ENCODE assay signal across 16 cellular contexts in the genomic region with DNA sequence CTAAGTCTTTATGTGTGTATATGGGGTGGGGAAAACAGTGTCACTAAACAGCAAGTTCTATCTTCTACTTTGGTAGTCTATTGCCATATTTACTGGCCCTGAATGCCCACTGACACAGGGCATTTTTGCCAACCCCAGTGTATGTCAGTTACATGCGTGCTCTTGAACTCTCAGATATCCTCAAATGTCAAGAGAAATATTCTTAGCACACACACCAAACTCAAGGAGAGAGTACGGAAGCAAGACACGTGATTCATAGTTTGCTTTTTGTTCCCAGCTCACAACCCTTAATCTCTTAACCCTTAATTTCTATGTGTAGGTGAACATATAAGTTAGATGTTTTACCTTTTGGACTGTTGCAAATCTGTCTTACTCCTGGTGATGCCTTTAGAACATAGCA. TPM values are rescaled to one million over a fixed set of nuclear protein-coding genes. Genes with fewer than 3 reads are reported as not detected.
DNase-seq lines count a peak whose midpoint lies in the region; ATAC-seq, FAIRE-seq and TF ChIP-seq lines count a peak whose summit lies in the region.
"Had no signal": no experiment of that assay in that cellular context is flagged by ENCODE, and none has a peak within 500 bp of the region (broad histone marks: within the 10 kb centered on the region; RNA-seq: fewer than 3 reads in every experiment).

No MANE protein-coding gene starts in this region.

- peak; percentile 42 for FAIRE-seq in GM12892 (lab: Jason Lieb, UNC)

- H3F3A ChIP-seq in neural progenitor cell (ENCODE audit: low read depth) = no peaks in the 10 kb centered on the region

- H3K4me1 ChIP-seq in effector memory CD4-positive, alpha-beta T cell (ENCODE audit: control insufficient read depth, insufficient read depth, low read length, poor library complexity, severe bottlenecking) = peaks cover 22% of the 10 kb centered on the region
- no peaks in the 10 kb centered on the region for H3K4me1 ChIP-seq in neural progenitor cell
- H3K4me1 ChIP-seq: colonic mucosa had no signal

- peak overlapping the region; percentile 33 for H3K27ac ChIP-seq in effector memory CD4-positive, alpha-beta T cell (ENCODE audit: insufficient read depth, low read length, poor library complexity, severe bottlenecking)
- H3K27ac ChIP-seq in neural progenitor cell = no peak overlapping the region
- H3K27ac ChIP-seq: colonic mucosa had no signal

- H3K36me3 Mint-ChIP-seq in activated T-cell treated with anti-CD3 and anti-CD28 coated beads, Interleukin-2, amount 50 U/mL, for 4 hours (ENCODE audit: insufficient read depth) = peaks cover 16% of the 10 kb centered on the region
- H3K36me3 Mint-ChIP-seq in progenitor cell of endocrine pancreas (ENCODE audit: insufficient read depth) (peaks cover 22% of the 10 kb centered on the region), neural progenitor cell (peaks cover 50% of the 10 kb centered on the region), endothelial cell (ENCODE audit: low read depth, unreplicated experiment) (peaks cover 9% of the 10 kb centered on the region)
- peaks cover 32% of the 10 kb centered on the region for H3K36me3 Mint-ChIP-seq in activated T-helper 1 cell treated with anti-CD3 and anti-CD28 coated beads, Interleukin-12 subunit alpha, Interleukin-12 subunit beta, Interleukin-2, Interleukin-4 antibody, amounts not matched to agents 30 ng/mL and 10 ng/mL and 1 ng/mL, durations not matched to agents 14 hours and 24 hours and 36 hours (ENCODE audit: low read depth)

- peaks cover 100% of the 10 kb centered on the region for H3K79me2 ChIP-seq in neural progenitor cell (ENCODE audit: low read depth)

- peaks cover 19% of the 10 kb centered on the region for H3K36me3 ChIP-seq in effector memory CD4-positive, alpha-beta T cell (ENCODE audit: control insufficient read depth, insufficient read depth, low read length)
- H3K36me3 ChIP-seq in neural progenitor cell = peaks cover 23% of the 10 kb centered on the region
- H3K36me3 ChIP-seq: colonic mucosa had no signal

- no peak for TF ChIP-seq CTCF in progenitor cell of endocrine pancreas (IDR thresholded peaks at IDR 0.05; ENCODE audit: unreplicated experiment)
- no peak for TF ChIP-seq CTCF in neural progenitor cell (IDR thresholded peaks at IDR 0.05)
- TF ChIP-seq CTCF in endothelial cell (IDR thresholded peaks at IDR 0.05; ENCODE audit: unreplicated experiment) = no peak

- no peak for TF ChIP-seq POLR2A in GM12892 (IDR thresholded peaks at IDR 0.05; ENCODE audit: low read depth, low read length)

- no peak for ATAC-seq in activated T-cell treated with anti-CD3 and anti-CD28 coated beads, Interleukin-2, amount 50 U/mL, for 4 hours

- no peaks in the 10 kb centered on the region for H3K27me3 ChIP-seq in effector memory CD4-positive, alpha-beta T cell (replicated peaks; ENCODE audit: control insufficient read depth, insufficient read depth, low read length, poor library complexity, severe bottlenecking)
- no peaks in the 10 kb centered on the region for H3K27me3 ChIP-seq in neural progenitor cell
- H3K27me3 ChIP-seq: colonic mucosa had no signal

- H2AFZ ChIP-seq in neural progenitor cell (replicated peaks) = no peak overlapping the region

- H3K27ac Mint-ChIP-seq in progenitor cell of endocrine pancreas (peak overlapping the region; percentile 51), neural progenitor cell (no peak overlapping the region), endothelial cell (ENCODE audit: unreplicated experiment) (no peak overlapping the region)
- no peak overlapping the region for H3K27ac Mint-ChIP-seq in activated T-helper 1 cell treated with anti-CD3 and anti-CD28 coated beads, Interleukin-12 subunit alpha, Interleukin-12 subunit beta, Interleukin-2, Interleukin-4 antibody, amounts not matched to agents 30 ng/mL and 10 ng/mL and 1 ng/mL, durations not matched to agents 14 hours and 24 hours and 36 hours
- H3K27ac Mint-ChIP-seq: type B pancreatic cell had no signal

- H3K9ac ChIP-seq in neural progenitor cell = no peak overlapping the region

- peak overlapping the region; percentile 37 for H3K4me3 Mint-ChIP-seq in activated T-cell treated with anti-CD3 and anti-CD28 coated beads, Interleukin-2, amount 50 U/mL, for 4 hours
- H3K4me3 Mint-ChIP-seq in progenitor cell of endocrine pancreas (ENCODE audit: low read depth) = no peak overlapping the region
- no peak overlapping the region for H3K4me3 Mint-ChIP-seq in neural progenitor cell
- H3K4me3 Mint-ChIP-seq in endothelial cell (ENCODE audit: unreplicated experiment) = no peak overlapping the region
- no peak overlapping the region for H3K4me3 Mint-ChIP-seq in activated T-helper 1 cell treated with anti-CD3 and anti-CD28 coated beads, Interleukin-12 subunit alpha, Interleukin-12 subunit beta, Interleukin-2, Interleukin-4 antibody, amounts not matched to agents 30 ng/mL and 10 ng/mL and 1 ng/mL, durations not matched to agents 14 hours and 24 hours and 36 hours
- H3K4me3 Mint-ChIP-seq: type B pancreatic cell had no signal

- H4K20me1 ChIP-seq in neural progenitor cell (ENCODE audit: low read depth) = peaks cover 47% of the 10 kb centered on the region

- peaks cover 67% of the 10 kb centered on the region for H3K4me1 Mint-ChIP-seq in activated T-cell treated with anti-CD3 and anti-CD28 coated beads, Interleukin-2, amount 50 U/mL, for 4 hours (ENCODE audit: low read depth)
- H3K4me1 Mint-ChIP-seq in progenitor cell of endocrine pancreas (ENCODE audit: low read depth) = peaks cover 14% of the 10 kb centered on the region
- H3K4me1 Mint-ChIP-seq in neural progenitor cell = peaks cover 4% of the 10 kb centered on the region
- H3K4me1 Mint-ChIP-seq in endothelial cell (ENCODE audit: unreplicated experiment) = no peaks in the 10 kb centered on the region
- H3K4me1 Mint-ChIP-seq in activated T-helper 1 cell treated with anti-CD3 and anti-CD28 coated beads, Interleukin-12 subunit alpha, Interleukin-12 subunit beta, Interleukin-2, Interleukin-4 antibody, amounts not matched to agents 30 ng/mL and 10 ng/mL and 1 ng/mL, durations not matched to agents 14 hours and 24 hours and 36 hours (ENCODE audit: low read depth) = peaks cover 22% of the 10 kb centered on the region

- intact Hi-C loops in activated T-helper 1 cell treated with anti-CD3 and anti-CD28 coated beads, Interleukin-12 subunit alpha, Interleukin-12 subunit beta, Interleukin-2, Interleukin-4 antibody, amounts not matched to agents 30 ng/mL and 10 ng/mL and 1 ng/mL, durations not matched to agents 14 hours and 24 hours and 36 hours (cut with micrococcal nuclease) = loop anchor here (2.0 to 5.0 kb wide), 2 partner anchors 15 to 35 kb away; no protein-coding TSS in a partner anchor

- no peaks in the 10 kb centered on the region for H3K27me3 Mint-ChIP-seq in activated T-cell treated with anti-CD3 and anti-CD28 coated beads, Interleukin-2, amount 50 U/mL, for 4 hours (ENCODE audit: low read depth)
- no peaks in the 10 kb centered on the region for H3K27me3 Mint-ChIP-seq in progenitor cell of endocrine pancreas
- no peaks in the 10 kb centered on the region for H3K27me3 Mint-ChIP-seq in neural progenitor cell (ENCODE audit: insufficient read depth, low read depth)
- no peaks in the 10 kb centered on the region for H3K27me3 Mint-ChIP-seq in endothelial cell (ENCODE audit: unreplicated experiment)
- no peaks in the 10 kb centered on the region for H3K27me3 Mint-ChIP-seq in activated T-helper 1 cell treated with anti-CD3 and anti-CD28 coated beads, Interleukin-12 subunit alpha, Interleukin-12 subunit beta, Interleukin-2, Interleukin-4 antibody, amounts not matched to agents 30 ng/mL and 10 ng/mL and 1 ng/mL, durations not matched to agents 14 hours and 24 hours and 36 hours (ENCODE audit: insufficient read depth)
- H3K27me3 Mint-ChIP-seq: type B pancreatic cell had no signal

- no peak for DNase-seq in activated T-cell treated with anti-CD3 and anti-CD28 coated beads, Interleukin-2, amount 50 U/mL, for 4 hours
- no peak for DNase-seq in activated T-cell treated with anti-CD3 and anti-CD28 coated beads for 4 hours
- DNase-seq in GM12892 (ENCODE audit: insufficient read length) = no peak
- DNase-seq in effector memory CD4-positive, alpha-beta T cell = no peak
- no peak for DNase-seq in progenitor cell of endocrine pancreas (ENCODE audit: low spot score, unreplicated experiment)
- no peak for DNase-seq in neural progenitor cell (ENCODE audit: low spot score)
- DNase-seq in endothelial cell (ENCODE audit: low spot score) = no peak
- DNase-seq in activated T-helper 1 cell treated with anti-CD3 and anti-CD28 coated beads, Interleukin-12 subunit alpha, Interleukin-12 subunit beta, Interleukin-2, Interleukin-4 antibody, amounts not matched to agents 30 ng/mL and 10 ng/mL and 1 ng/mL, durations not matched to agents 14 hours and 24 hours and 36 hours (ENCODE audit: low spot score) = no peak
- DNase-seq: activated CD8-positive, alpha-beta memory T cell treated with anti-CD3 and anti-CD28 coated beads, Interleukin-2, amount 50 U/mL, for 48 hours; amniotic stem cell; Caco-2; colonic mucosa; KBM-7; NCI-H1092 treated with DMSO at 0.1 percent for 48 hours; NCI-H2171 treated with DMSO at 0.1 percent for 48 hours had no signal

- H3K9me3 Mint-ChIP-seq in activated T-cell treated with anti-CD3 and anti-CD28 coated beads, Interleukin-2, amount 50 U/mL, for 4 hours = no peaks in the 10 kb centered on the region
- H3K9me3 Mint-ChIP-seq in progenitor cell of endocrine pancreas (ENCODE audit: low read depth) (no peaks in the 10 kb centered on the region), neural progenitor cell (peaks cover 14% of the 10 kb centered on the region), endothelial cell (ENCODE audit: unreplicated experiment) (no peaks in the 10 kb centered on the region)
- no peaks in the 10 kb centered on the region for H3K9me3 Mint-ChIP-seq in activated T-helper 1 cell treated with anti-CD3 and anti-CD28 coated beads, Interleukin-12 subunit alpha, Interleukin-12 subunit beta, Interleukin-2, Interleukin-4 antibody, amounts not matched to agents 30 ng/mL and 10 ng/mL and 1 ng/mL, durations not matched to agents 14 hours and 24 hours and 36 hours
- H3K9me3 Mint-ChIP-seq: type B pancreatic cell had no signal

- H3K9me3 ChIP-seq in effector memory CD4-positive, alpha-beta T cell (ENCODE audit: control insufficient read depth, low read length) = no peaks in the 10 kb centered on the region
- no peaks in the 10 kb centered on the region for H3K9me3 ChIP-seq in neural progenitor cell (ENCODE audit: low read depth)
- H3K9me3 ChIP-seq: Caco-2, colonic mucosa had no signal

- no peak overlapping the region for H3K4me3 ChIP-seq in effector memory CD4-positive, alpha-beta T cell (ENCODE audit: insufficient read depth, low read depth, low read length, poor library complexity, severe bottlenecking)
- no peak overlapping the region for H3K4me3 ChIP-seq in neural progenitor cell
- H3K4me3 ChIP-seq: colonic mucosa had no signal

- no peak overlapping the region for H3K4me2 ChIP-seq in neural progenitor cell

RNA-seq across cellular contexts. Expression of gene EPC1, which starts 39.3 kb away (rescaled TPM):
- total RNA-seq in activated T-cell treated with anti-CD3 and anti-CD28 coated beads, Interleukin-2, amount 50 U/mL, for 4 hours = 10 to 100 TPM; 44.9 to 53.5 (median 46.0) TPM
- 19.4 TPM for polyA plus RNA-seq in GM12892 (2012; ENCODE audit: missing spikeins)
- total RNA-seq in progenitor cell of endocrine pancreas (59.5 and 61.6 TPM in 2 replicates), neural progenitor cell (ENCODE audit: low replicate concordance) (36.0 and 45.4 TPM in 2 replicates), endothelial cell (ENCODE audit: unreplicated experiment) (31.0 TPM)
- 36.5 and 37.8 TPM in 2 replicates for total RNA-seq in activated T-helper 1 cell treated with anti-CD3 and anti-CD28 coated beads, Interleukin-12 subunit alpha, Interleukin-12 subunit beta, Interleukin-2, Interleukin-4 antibody, amounts not matched to agents 30 ng/mL and 10 ng/mL and 1 ng/mL, durations not matched to agents 14 hours and 24 hours and 36 hours
